ENCODE assay signal across 1 cellular context in genomic region chr6:36853325-36853724, GRCh38.
A peak's percentile ranks its signal among the peaks of the same experiment; 100 is the strongest.
TF ChIP-seq lines count a peak whose summit lies in the region.

No MANE protein-coding gene starts in this region.

TF ChIP-seq in IMR-90, 13 proteins besides CTCF, POLR2A, EP300 and RAD21 (continued from another document):
- peak; percentile 91 for TF ChIP-seq CEBPB (IDR thresholded peaks at IDR 0.05; ENCODE audit: low read depth, low read length)
